8 cellular contexts compared by ENCODE assay signal in the genomic region with DNA sequence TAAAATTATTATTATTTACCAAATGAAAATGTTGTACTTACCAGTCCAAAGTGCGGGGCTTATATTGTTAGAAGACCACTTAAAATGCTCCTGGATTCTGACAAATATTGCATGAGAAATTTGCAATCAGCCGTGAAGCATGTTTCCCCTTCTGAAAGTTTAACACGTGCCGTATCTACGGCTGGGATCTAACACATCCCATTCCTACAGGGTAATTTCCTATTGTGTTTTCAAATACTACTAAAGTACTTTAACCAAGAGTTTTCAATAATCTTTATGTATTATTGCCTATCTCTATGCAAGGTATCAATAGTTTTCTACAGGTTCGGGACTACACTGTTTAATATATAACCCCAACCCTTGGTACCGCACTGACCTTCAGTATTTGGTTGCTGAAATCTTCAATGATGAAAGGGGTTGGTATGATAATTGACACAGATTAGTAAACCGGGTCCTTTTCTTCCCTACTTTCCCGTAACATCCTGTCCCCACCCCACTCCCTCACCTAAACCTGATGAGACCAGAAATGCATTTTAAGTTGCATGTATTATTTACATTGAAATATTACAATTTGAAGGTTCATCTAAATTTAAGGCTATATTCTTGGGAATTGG. TPM values are rescaled to one million over a fixed set of nuclear protein-coding genes. Genes with fewer than 3 reads are reported as not detected.
DNase-seq lines count a peak whose midpoint lies in the region; ATAC-seq and TF ChIP-seq lines count a peak whose summit lies in the region.

No MANE protein-coding gene starts in this region.

- H3K4me1 ChIP-seq in A673 (ENCODE audit: insufficient read depth, low read length, poor library complexity, severe bottlenecking) (no peaks in the 10 kb centered on the region), ascending aorta (no peaks in the 10 kb centered on the region), liver (ENCODE audit: control insufficient read depth in 4 of 4, insufficient read depth in 4 of 4, low read length in 3 of 4) (peaks cover 0 to 2% (median 0%) of the 10 kb centered on the region in 4 donors), uterus (no peaks in the 10 kb centered on the region)

- H3K4me3 ChIP-seq in A673 (ENCODE audit: low read depth, low read length, poor library complexity, severe bottlenecking) (peak overlapping the region; percentile 68), ascending aorta (peak overlapping the region; percentile 59 to 85), liver (ENCODE audit: low read depth in 1 of 3, low read length in 3 of 3) (peak overlapping the region; percentile 61 to 70 (median 66)), uterus (peak overlapping the region; percentile 46 to 49)

- H3K27me3 ChIP-seq in A673 (replicated peaks; ENCODE audit: insufficient read depth, low read depth, low read length, poor library complexity) (no peaks in the 10 kb centered on the region), ascending aorta (no peaks in the 10 kb centered on the region), liver (ENCODE audit: control insufficient read depth in 4 of 4, insufficient read depth in 4 of 4, low read length in 3 of 4) (no peaks in the 10 kb centered on the region), uterus (no peaks in the 10 kb centered on the region)

- TF ChIP-seq POLR2A in uterus (IDR thresholded peaks at IDR 0.05) = no peak

- H3K9me3 ChIP-seq in A673 (ENCODE audit: low read depth, low read length, poor library complexity, severe bottlenecking) (no peaks in the 10 kb centered on the region), ascending aorta (no peaks in the 10 kb centered on the region), liver (ENCODE audit: control insufficient read depth in 4 of 4, low read length in 3 of 4) (no peaks in the 10 kb centered on the region), uterus (no peaks in the 10 kb centered on the region)

- DNase-seq in A673 (ENCODE audit: low spot score) = peak; percentile 34
- DNase-seq in HEK293T (ENCODE audit: extremely low spot score) = no peak
- no peak for DNase-seq in ascending aorta (ENCODE audit: low spot score in 2 of 2)
- DNase-seq in uterus = no peak
- no peak for DNase-seq in NCI-H2227 treated with DMSO at 0.1 percent for 48 hours (lab: John Stamatoyannopoulos, UW)
- no peak for DNase-seq in HCEC 1CT

- H3K27ac ChIP-seq in A673 (ENCODE audit: low read depth, low read length, poor library complexity, severe bottlenecking) (peak overlapping the region; percentile 82), ascending aorta (peak overlapping the region; percentile 64 to 75), liver (ENCODE audit: low read depth in 1 of 2, low read length in 2 of 2) (peak overlapping the region; percentile 25 to 72), uterus (peak overlapping the region; percentile 60 to 78)

- 4% methylated on average over 9 of the region's 9 CpGs for WGBS in liver

- no peak for ATAC-seq in GM18520 (IDR thresholded peaks at IDR 0.05; ENCODE audit: unreplicated experiment)

- H3K9ac ChIP-seq in liver (ENCODE audit: low read depth in 1 of 2, low read length in 2 of 2) = peak overlapping the region; percentile 12 to 90

- BruUV-seq in A673 (replicated peaks; lab: Mats Ljungman, UMichigan) = TSS peak; percentile 95

- no peak for TF ChIP-seq CTCF in A673 (conservative IDR thresholded peaks at IDR 0.05; ENCODE audit: low read depth, low read length)
- no peak for TF ChIP-seq CTCF in ascending aorta (IDR thresholded peaks at IDR 0.05)
- TF ChIP-seq CTCF in liver (IDR thresholded peaks at IDR 0.05; ENCODE audit: low read depth, low read length, missing input control) = no peak
- TF ChIP-seq CTCF in uterus (IDR thresholded peaks at IDR 0.05) = no peak

- intact Hi-C loops in A673 (cut with micrococcal nuclease; ENCODE audit: unreplicated experiment) = loop anchor here (10.0 kb wide), 1 partner anchor 314 kb away; no protein-coding TSS in a partner anchor
- intact Hi-C loops in ascending aorta (cut with DNase I) = loop anchor here (5.0 kb wide), 1 partner anchor 307 kb away; no protein-coding TSS in a partner anchor
- intact Hi-C loops in uterus (cut with DNase I; ENCODE audit: low total_unique reads) = no loop called here

- TF ChIP-seq RAD21 in liver (IDR thresholded peaks at IDR 0.05) = no peak

- no peaks in the 10 kb centered on the region for H3K36me3 ChIP-seq in A673 (ENCODE audit: insufficient read depth, low read length, poor library complexity, severe bottlenecking)
- H3K36me3 ChIP-seq in ascending aorta = no peaks in the 10 kb centered on the region
- no peaks in the 10 kb centered on the region for H3K36me3 ChIP-seq in liver (ENCODE audit: control insufficient read depth in 4 of 4, insufficient read depth in 3 of 4, low read depth in 1 of 4, low read length in 3 of 4)
- H3K36me3 ChIP-seq in uterus = no peaks in the 10 kb centered on the region

- CTCF ChIA-PET in A673 (lab: Charles Lee) (no interaction called here), HEK293T (lab: Yijun Ruan, JAX) (no interaction called here)

- POLR2A ChIA-PET in A673 (lab: Charles Lee; ENCODE audit: low non-redundant PET) (interaction anchor here (0.7 kb wide), 1 partner anchor 27 kb away, joined by 11 read pairs; no protein-coding TSS in a partner anchor), HEK293T (lab: Yijun Ruan, JAX) (interaction anchor here (0.8 kb wide), 1 partner anchor 35 kb away, joined by 3 read pairs; no protein-coding TSS in a partner anchor)

TF ChIP-seq in HEK293T, 16 proteins besides CTCF, POLR2A, EP300 and RAD21:
- TF ChIP-seq CTBP1 (IDR thresholded peaks at IDR 0.05; ENCODE audit: borderline replicate concordance) (no peak), L3MBTL2 (conservative IDR thresholded peaks at IDR 0.05) (peak; percentile 45)
TF ChIP-seq in HEK293T: peak in this region for 1.

TF ChIP-seq in liver, 16 proteins besides CTCF, POLR2A, EP300 and RAD21:
- TF ChIP-seq TAF1 (conservative IDR thresholded peaks at IDR 0.05) = no peak
- TF ChIP-seq, protein P1, sequence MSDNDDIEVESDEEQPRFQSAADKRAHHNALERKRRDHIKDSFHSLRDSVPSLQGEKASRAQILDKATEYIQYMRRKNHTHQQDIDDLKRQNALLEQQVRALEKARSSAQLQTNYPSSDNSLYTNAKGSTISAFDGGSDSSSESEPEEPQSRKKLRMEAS (IDR thresholded peaks at IDR 0.05) = peak; percentile 13

RNA-seq across cellular contexts. Expression of a gene that starts 0.8 kb away (rescaled TPM):
- total RNA-seq in A673 (2021) = 31.9 and 32.0 TPM in 2 replicates
- total RNA-seq in ascending aorta = 8.1 TPM
- total RNA-seq in liver = 10 to 100 TPM; 12.2 to 12.6 TPM
- polyA plus RNA-seq in liver = 1 to 10 TPM; 1.5 to 1.7 TPM
- 10 to 100 TPM; 22.9 to 46.0 (median 43.2) TPM for total RNA-seq in uterus
